14 cellular contexts compared by ENCODE assay signal in the genomic region with DNA sequence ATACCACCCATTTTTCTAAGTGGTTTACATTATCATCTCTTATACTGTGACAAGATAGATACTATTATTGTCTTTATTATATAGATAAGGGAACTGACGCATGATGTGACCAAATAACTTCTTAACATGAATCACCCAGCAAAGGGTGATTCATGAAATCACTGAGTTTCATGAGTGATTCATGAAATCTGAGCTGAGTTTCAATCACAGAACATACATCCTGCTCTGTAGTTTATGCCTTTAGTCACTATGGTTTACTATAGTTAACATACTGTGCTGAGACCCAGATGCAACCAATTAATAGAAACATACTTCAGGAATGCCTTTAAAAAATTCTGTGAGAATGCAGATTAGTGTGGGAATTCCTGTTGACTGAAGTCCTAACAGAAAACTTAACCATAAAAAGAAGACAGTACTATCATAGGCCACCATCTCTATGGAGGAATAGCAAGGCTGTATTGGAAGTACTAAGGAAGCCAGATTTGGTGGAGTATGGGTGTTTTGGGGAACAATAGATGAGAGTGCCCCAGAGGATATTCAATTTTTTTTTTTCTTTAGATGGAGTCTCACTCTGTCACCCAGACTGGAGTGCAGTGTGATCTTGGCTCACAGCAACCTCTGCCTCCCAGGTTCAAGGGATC. TPM values are rescaled to one million over a fixed set of nuclear protein-coding genes. Genes with fewer than 3 reads are reported as not detected.
A peak's percentile ranks its signal among the peaks of the same experiment; 100 is the strongest.
DNase-seq lines count a peak whose midpoint lies in the region; ATAC-seq, FAIRE-seq and TF ChIP-seq lines count a peak whose summit lies in the region.
"Had no signal": no experiment of that assay in that cellular context is flagged by ENCODE, and none has a peak within 500 bp of the region (broad histone marks: within the 10 kb centered on the region; RNA-seq: fewer than 3 reads in every experiment).

No MANE protein-coding gene starts in this region.

- H3K27me3 Mint-ChIP-seq in HFFc6 (ENCODE audit: insufficient read depth), result no peaks in the 10 kb centered on the region
- no peaks in the 10 kb centered on the region for H3K27me3 Mint-ChIP-seq in activated T-helper 17 cell treated with anti-CD3 and anti-CD28 coated beads, Interleukin-2, amount 50 U/mL, for 72 hours
- H3K27me3 Mint-ChIP-seq: effector memory CD8-positive, alpha-beta T cell; stimulated activated memory B cell treated with anti-CD40 and anti-IgM and Interleukin-4, amounts not matched to agents 10 μg/mL and 1 μg/mL and 100 μg/mL, for 72 hours had no signal

- no peaks in the 10 kb centered on the region for H4K20me1 ChIP-seq in keratinocyte (ENCODE audit: control insufficient read depth, extremely low read depth, insufficient read depth, low read length)

- H3K27me3 ChIP-seq in BJ (ENCODE audit: control insufficient read depth, insufficient read depth, low read length) (no peaks in the 10 kb centered on the region), keratinocyte (ENCODE audit: control insufficient read depth, extremely low read depth, insufficient read depth, low read length) (no peaks in the 10 kb centered on the region)

- H2AFZ ChIP-seq in keratinocyte (ENCODE audit: control insufficient read depth, low read length), result peak overlapping the region; percentile 32

- H3K27ac Mint-ChIP-seq in HFFc6, result peak overlapping the region; percentile 91
- no peak overlapping the region for H3K27ac Mint-ChIP-seq in activated T-helper 17 cell treated with anti-CD3 and anti-CD28 coated beads, Interleukin-2, amount 50 U/mL, for 72 hours
- H3K27ac Mint-ChIP-seq: effector memory CD8-positive, alpha-beta T cell; stimulated activated memory B cell treated with anti-CD40 and anti-IgM and Interleukin-4, amounts not matched to agents 10 μg/mL and 1 μg/mL and 100 μg/mL, for 72 hours had no signal

- H3K27ac ChIP-seq in keratinocyte (ENCODE audit: control insufficient read depth, insufficient read depth, low read length), result peak overlapping the region; percentile 97
- H3K27ac ChIP-seq: skin epidermis had no signal

- peaks cover 35% of the 10 kb centered on the region for H3K36me3 Mint-ChIP-seq in HFFc6 (ENCODE audit: low read depth)
- no peaks in the 10 kb centered on the region for H3K36me3 Mint-ChIP-seq in activated T-helper 17 cell treated with anti-CD3 and anti-CD28 coated beads, Interleukin-2, amount 50 U/mL, for 72 hours (ENCODE audit: low read depth)
- H3K36me3 Mint-ChIP-seq: stimulated activated memory B cell treated with anti-CD40 and anti-IgM and Interleukin-4, amounts not matched to agents 10 μg/mL and 1 μg/mL and 100 μg/mL, for 72 hours had no signal

- H3K9ac ChIP-seq in keratinocyte (ENCODE audit: control insufficient read depth, extremely low read depth, insufficient read depth, low read length), result peak overlapping the region; percentile 73

- peaks cover 23% of the 10 kb centered on the region for H3K4me1 ChIP-seq in keratinocyte (ENCODE audit: control insufficient read depth, extremely low read depth, insufficient read depth, low read length)

- DNase-seq in BJ (ENCODE audit: low read depth), result peak; percentile 70
- peak; percentile 94 for DNase-seq in HFFc6
- peak; percentile 87 for DNase-seq in keratinocyte (ENCODE audit: low read depth, low spot score)
- no peak for DNase-seq in GM19238 (ENCODE audit: insufficient read length, low spot score)
- no peak for DNase-seq in DMS 273 (lab: John Stamatoyannopoulos, UW; ENCODE audit: unreplicated experiment)
- DNase-seq in SIG-M5 (lab: John Stamatoyannopoulos, UW), result no peak
- DNase-seq: DMS79 treated with DMSO at 0.1 percent for 48 hours; effector memory CD8-positive, alpha-beta T cell; KG1; NCI-H510A had no signal

- CTCF ChIA-PET in BJ (lab: Yijun Ruan, JAX), result interaction anchor here (1.0 kb wide), 1 partner anchor 20 kb away, joined by 3 read pairs; no protein-coding TSS in a partner anchor

- dilution Hi-C loops in keratinocyte (cut with MboI; ENCODE audit: extremely low pct_ligation_motif_present, low sequenced_read_pairs), result no loop called here

- POLR2A ChIA-PET in BJ (lab: Charles Lee), result no interaction called here

- H3K4me3 ChIP-seq in BJ (ENCODE audit: low read depth, low read length), result no peak overlapping the region
- H3K4me3 ChIP-seq in keratinocyte (ENCODE audit: control insufficient read depth in 2 of 3, extremely low read depth in 1 of 3, insufficient read depth in 2 of 3, low read depth in 1 of 3, low read length in 3 of 3), result peak overlapping the region in 1 of 3 experiments; percentile 2
- H3K4me3 ChIP-seq: skin epidermis had no signal

- H3K9me3 Mint-ChIP-seq in HFFc6, result peaks cover 23% of the 10 kb centered on the region
- H3K9me3 Mint-ChIP-seq in activated T-helper 17 cell treated with anti-CD3 and anti-CD28 coated beads, Interleukin-2, amount 50 U/mL, for 72 hours, result peaks cover 10% of the 10 kb centered on the region

- no peaks in the 10 kb centered on the region for H3K36me3 ChIP-seq in BJ (ENCODE audit: control insufficient read depth, insufficient read depth, low read length)
- no peaks in the 10 kb centered on the region for H3K36me3 ChIP-seq in keratinocyte (ENCODE audit: control insufficient read depth in 2 of 2, extremely low read depth in 1 of 2, insufficient read depth in 2 of 2, low read length in 2 of 2)

- H3K79me2 ChIP-seq in keratinocyte (ENCODE audit: control insufficient read depth, insufficient read depth, low read length), result no peaks in the 10 kb centered on the region

- TF ChIP-seq CTCF in BJ (IDR thresholded peaks at IDR 0.05; ENCODE audit: insufficient read depth, low read depth, low read length) (no peak), HFFc6 (IDR thresholded peaks at IDR 0.05) (no peak), keratinocyte (optimal IDR thresholded peaks at IDR 0.05 in 1 of 3, IDR thresholded peaks at IDR 0.05 in 1 of 3, conservative IDR thresholded peaks at IDR 0.05 in 1 of 3; ENCODE audit: extremely low read depth in 1 of 3, insufficient read depth in 2 of 3, low read length in 3 of 3) (no peak)

- H3K4me2 ChIP-seq in keratinocyte (ENCODE audit: control insufficient read depth, extremely low read depth, insufficient read depth, low read depth, low read length), result peak overlapping the region; percentile 65

- no peaks in the 10 kb centered on the region for H3K9me3 ChIP-seq in keratinocyte (ENCODE audit: control insufficient read depth, low read depth, low read length)

- peak overlapping the region; percentile 49; the same call in 1 of the 2 replicates for H3K4me3 Mint-ChIP-seq in HFFc6
- no peak overlapping the region for H3K4me3 Mint-ChIP-seq in activated T-helper 17 cell treated with anti-CD3 and anti-CD28 coated beads, Interleukin-2, amount 50 U/mL, for 72 hours
- H3K4me3 Mint-ChIP-seq: effector memory CD8-positive, alpha-beta T cell; stimulated activated memory B cell treated with anti-CD40 and anti-IgM and Interleukin-4, amounts not matched to agents 10 μg/mL and 1 μg/mL and 100 μg/mL, for 72 hours had no signal

- H3K4me1 Mint-ChIP-seq in HFFc6 (ENCODE audit: low read depth), result peaks cover 43% of the 10 kb centered on the region
- H3K4me1 Mint-ChIP-seq in activated T-helper 17 cell treated with anti-CD3 and anti-CD28 coated beads, Interleukin-2, amount 50 U/mL, for 72 hours, result no peaks in the 10 kb centered on the region
- H3K4me1 Mint-ChIP-seq: stimulated activated memory B cell treated with anti-CD40 and anti-IgM and Interleukin-4, amounts not matched to agents 10 μg/mL and 1 μg/mL and 100 μg/mL, for 72 hours had no signal

- FAIRE-seq in keratinocyte (lab: Jason Lieb, UNC), result peak; percentile 81

- H3K9me1 ChIP-seq in keratinocyte (ENCODE audit: control insufficient read depth, extremely low read depth, insufficient read depth, low read length), result no peaks in the 10 kb centered on the region

- peak; percentile 90 for ATAC-seq in activated T-helper 17 cell treated with anti-CD3 and anti-CD28 coated beads, Interleukin-2, amount 50 U/mL, for 72 hours (replicated peaks)
- no peak for ATAC-seq in HG03439 (IDR thresholded peaks at IDR 0.05; ENCODE audit: unreplicated experiment)
- ATAC-seq: effector memory CD8-positive, alpha-beta T cell; stimulated activated memory B cell treated with anti-CD40 and anti-IgM and Interleukin-4, amounts not matched to agents 10 μg/mL and 1 μg/mL and 100 μg/mL, for 72 hours had no signal

RNA-seq across cellular contexts. Expression of gene SEMA3A, which starts 43.1 kb away (rescaled TPM):
- polyA plus RNA-seq in BJ (2011; rRNA removed) (6.8 and 12.2 TPM in 2 replicates), keratinocyte (0.90 to 3.7 TPM (median 2.1 TPM) in 3 replicates)
- polyA minus RNA-seq in BJ (2011; rRNA and poly(A)+ RNA removed), result 6.4 and 8.9 TPM in 2 replicates
- total RNA-seq in HFFc6 (2021; fragmentation: NEBNext Ultra II Directional; extraction: Animal tissue kit (Norgen Biotek cat#: 25700)), result 10 to 100 TPM; 56.9 to 86.2 (median 74.4) TPM
- under 1 TPM in 1 of 2 donors, not detected in 1; 0.13 TPM for total RNA-seq in activated T-helper 17 cell treated with anti-CD3 and anti-CD28 coated beads, Interleukin-2, amount 50 U/mL, for 72 hours
- polyA plus RNA-seq in keratinocyte (2011; ENCODE audit: low read depth), result 0.80 TPM
- 0.52 and 1.1 TPM in 2 replicates for polyA plus RNA-seq in keratinocyte (2011; cell fraction: cytosol; rRNA removed)
- 2.2 and 3.1 TPM in 2 replicates for polyA plus RNA-seq in keratinocyte (2011; cell fraction: nucleus; rRNA removed)
- polyA plus RNA-seq in keratinocyte (2012; ENCODE audit: low replicate concordance), result 0.16 and 3.5 TPM in 2 replicates
- 2.2 to 6.3 TPM (median 3.3 TPM) in 3 replicates for polyA minus RNA-seq in keratinocyte
- 0.38 TPM for polyA minus RNA-seq in keratinocyte (2011; cell fraction: cytosol; rRNA and poly(A)+ RNA removed)
- 2.0 and 7.4 TPM in 2 replicates for polyA minus RNA-seq in keratinocyte (2011; cell fraction: nucleus; rRNA and poly(A)+ RNA removed)

Comparison
In these comparisons a context has a peak if more than half of its experiments do, and no peak if none do; other contexts are left out.
1. DNase-seq: peak in BJ (single experiment), HFFc6 (single experiment) and keratinocyte (single experiment); none in GM19238 (single experiment), DMS 273 (single experiment) and SIG-M5 (single experiment).
2. RNA of gene SEMA3A, which starts 43.1 kb away (total RNA-seq): 56.9 to 86.2 TPM in HFFc6; 0.13 TPM in activated T-helper 17 cell treated with anti-CD3 and anti-CD28 coated beads, Interleukin-2, amount 50 U/mL, for 72 hours; every median in the first group is over 10 times any median in the second.